Comparison of ENCODE assay signal across 26 cellular contexts in the genomic region with DNA sequence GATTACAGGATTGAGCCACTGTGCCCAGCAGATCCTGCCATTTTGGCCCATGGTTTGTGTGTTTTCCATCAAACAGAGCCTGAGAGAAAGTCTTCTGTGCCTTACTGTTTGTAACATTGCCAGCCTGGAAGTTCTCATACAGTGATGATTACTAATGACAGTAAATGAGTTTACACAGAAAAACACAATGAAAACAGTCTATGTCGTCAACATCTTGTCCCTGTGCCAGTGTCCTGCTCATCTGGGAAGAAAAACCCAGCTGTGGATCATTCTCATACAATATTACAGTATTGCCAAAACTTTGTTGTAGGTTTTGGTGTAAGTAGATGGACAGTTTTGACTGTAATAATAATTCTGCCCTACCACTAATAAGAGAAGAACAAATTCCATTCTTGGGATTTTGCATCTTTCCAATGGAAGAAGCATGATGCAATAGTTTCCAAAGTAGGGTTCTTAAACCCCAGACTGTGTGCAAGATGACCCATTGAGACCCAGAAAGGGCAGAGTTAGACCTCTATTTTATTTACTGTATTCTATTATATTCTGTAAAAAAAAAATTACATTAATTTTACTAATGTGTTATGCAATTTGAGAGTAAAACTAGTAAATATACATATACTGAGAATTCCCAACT.
"Had no signal": no experiment of that assay in that cellular context is flagged by ENCODE, and none has a peak within 500 bp of the region (broad histone marks: within the 10 kb centered on the region; RNA-seq: fewer than 3 reads in every experiment).

No MANE protein-coding gene starts in this region.

- H3K27me3 ChIP-seq: brain microvascular endothelial cell, gastrocnemius medialis, heart left ventricle, pancreas, right atrium auricular region, thyroid gland, upper lobe of right lung had no signal

- H3K9me3 Mint-ChIP-seq: activated naive CD4-positive, alpha-beta T cell treated with anti-CD3 and anti-CD28 coated beads, Interleukin-2, amount 50 U/mL, for 24 hours; memory B cell; stimulated activated naive CD8-positive, alpha-beta T cell treated with anti-CD3 and anti-CD28 coated beads, Interleukin-15, Interleukin-2, amounts not matched to agents 100 ng/mL and 50 ng/mL, for 24 hours had no signal

- H3K27ac ChIP-seq: brain microvascular endothelial cell, gastrocnemius medialis, heart left ventricle, pancreas, psoas muscle, right atrium auricular region, thyroid gland, upper lobe of right lung, WERI-Rb-1 had no signal

- H3K4me1 ChIP-seq: gastrocnemius medialis, pancreas, psoas muscle, right atrium auricular region, thyroid gland, upper lobe of right lung had no signal

- H3K4me1 Mint-ChIP-seq: activated naive CD4-positive, alpha-beta T cell treated with anti-CD3 and anti-CD28 coated beads, Interleukin-2, amount 50 U/mL, for 24 hours had no signal

- H3K4me3 ChIP-seq: gastrocnemius medialis, heart left ventricle, pancreas, psoas muscle, right atrium auricular region, thyroid gland, upper lobe of right lung had no signal

- DNase-seq: activated CD4-positive, alpha-beta T cell treated with anti-CD3 and anti-CD28 coated beads for 1 hour; activated CD4-positive, alpha-beta T cell treated with anti-CD3 and anti-CD28 coated beads, Interleukin-2, amount 50 U/mL, for 1 hour; activated CD8-positive, alpha-beta T cell treated with anti-CD3 and anti-CD28 coated beads, Interleukin-2, amount 10 ng/mL, durations not matched to agents 7 days and 5 days; activated gamma-delta T cell treated with Interleukin-2 at 50 U/mL for 16 hours; aorta; brain microvascular endothelial cell; central memory CD4-positive, alpha-beta T cell; dermis blood vessel endothelial cell; effector CD8-positive, alpha-beta T cell; erythroblast; gastrocnemius medialis; heart left ventricle; pancreas; psoas muscle; stimulated activated CD4-positive, alpha-beta T cell treated with anti-CD3 and anti-CD28 coated beads, Interleukin-1b, Interleukin-23, amount 100 ng/mL, for 48 hours; substantia nigra; thyroid gland; upper lobe of right lung; WERI-Rb-1 had no signal

- H3K4me3 Mint-ChIP-seq: activated CD8-positive, alpha-beta T cell treated with anti-CD3 and anti-CD28 coated beads, Interleukin-2, amount 10 ng/mL, durations not matched to agents 7 days and 5 days; activated naive CD4-positive, alpha-beta T cell treated with anti-CD3 and anti-CD28 coated beads, Interleukin-2, amount 50 U/mL, for 24 hours; activated T-helper 1 cell treated with anti-CD3 and anti-CD28 coated beads, Interleukin-12 subunit alpha, Interleukin-12 subunit beta, Interleukin-2, Interleukin-4 antibody, amounts not matched to agents 30 ng/mL and 10 ng/mL and 1 ng/mL, durations not matched to agents 14 hours and 24 hours and 36 hours; memory B cell; nephron; stimulated activated naive CD8-positive, alpha-beta T cell treated with anti-CD3 and anti-CD28 coated beads, Interleukin-15, Interleukin-2, amounts not matched to agents 100 ng/mL and 50 ng/mL, for 24 hours; T-helper 2 cell treated with Interferon-gamma antibody and Interleukin-4, amounts not matched to agents 5 μg/mL and 100 μg/mL, for 36 hours had no signal

- H3K27me3 Mint-ChIP-seq: activated naive CD4-positive, alpha-beta T cell treated with anti-CD3 and anti-CD28 coated beads, Interleukin-2, amount 50 U/mL, for 24 hours; memory B cell; stimulated activated naive CD8-positive, alpha-beta T cell treated with anti-CD3 and anti-CD28 coated beads, Interleukin-15, Interleukin-2, amounts not matched to agents 100 ng/mL and 50 ng/mL, for 24 hours had no signal

- H3K36me3 ChIP-seq: brain microvascular endothelial cell, gastrocnemius medialis, heart left ventricle, pancreas, right atrium auricular region, thyroid gland, upper lobe of right lung, WERI-Rb-1 had no signal

- H3K36me3 Mint-ChIP-seq: activated naive CD4-positive, alpha-beta T cell treated with anti-CD3 and anti-CD28 coated beads, Interleukin-2, amount 50 U/mL, for 24 hours; memory B cell had no signal

- ATAC-seq: activated CD8-positive, alpha-beta T cell treated with anti-CD3 and anti-CD28 coated beads, Interleukin-2, amount 10 ng/mL, durations not matched to agents 7 days and 5 days; gastrocnemius medialis; heart left ventricle; pancreas; psoas muscle; upper lobe of right lung had no signal

- H3K9me3 ChIP-seq: gastrocnemius medialis, pancreas, thyroid gland, upper lobe of right lung had no signal

- H3K27ac Mint-ChIP-seq: activated CD8-positive, alpha-beta T cell treated with anti-CD3 and anti-CD28 coated beads, Interleukin-2, amount 10 ng/mL, durations not matched to agents 7 days and 5 days; activated naive CD4-positive, alpha-beta T cell treated with anti-CD3 and anti-CD28 coated beads, Interleukin-2, amount 50 U/mL, for 24 hours; memory B cell; stimulated activated naive CD8-positive, alpha-beta T cell treated with anti-CD3 and anti-CD28 coated beads, Interleukin-15, Interleukin-2, amounts not matched to agents 100 ng/mL and 50 ng/mL, for 24 hours had no signal
